Comparison of ENCODE assay signal across 1 cellular context in genomic region chr5:43515678-43516048, GRCh38.
TF ChIP-seq lines count a peak whose summit lies in the region.

No MANE protein-coding gene starts in this region.

TF ChIP-seq in SK-N-SH, 30 proteins besides CTCF, POLR2A, EP300 and RAD21 (continued from another document):
- TF ChIP-seq IRF3 (IDR thresholded peaks at IDR 0.05; ENCODE audit: low read depth, low read length) (no peak), FOXM1 (IDR thresholded peaks at IDR 0.05; ENCODE audit: low read depth) (no peak), FOXJ3 (CRISPR knock-in tag; IDR thresholded peaks at IDR 0.05) (no peak), NFIC (IDR thresholded peaks at IDR 0.05; ENCODE audit: borderline replicate concordance) (no peak), TAF1 (IDR thresholded peaks at IDR 0.05; ENCODE audit: borderline replicate concordance, low read depth, low read length) (no peak), RXRA (IDR thresholded peaks at IDR 0.05; ENCODE audit: borderline replicate concordance, low read depth) (no peak), ELF1 (IDR thresholded peaks at IDR 0.05) (no peak)
